Comparison of ENCODE assay signal across 1 cellular context in the genomic region with DNA sequence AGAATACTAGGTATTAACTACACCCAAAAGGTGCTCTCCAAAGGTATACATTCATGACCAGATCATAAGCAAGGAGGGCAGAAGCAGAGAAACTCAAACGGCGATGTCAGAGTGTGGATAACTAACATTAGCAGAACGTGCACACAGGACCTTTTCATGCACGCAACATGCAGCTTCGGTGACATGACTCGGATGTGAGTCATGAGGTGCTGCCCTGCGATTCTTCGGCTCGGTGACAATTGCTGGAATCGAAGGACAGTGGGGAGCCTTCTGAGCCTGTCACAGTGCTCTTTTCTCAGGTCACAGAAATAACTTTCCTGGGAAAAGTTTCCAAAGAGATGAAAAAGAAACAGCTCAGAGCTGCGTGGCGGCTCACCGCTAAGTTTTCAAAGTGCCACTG.
TF ChIP-seq lines count a peak whose summit lies in the region.

No MANE protein-coding gene starts in this region.

TF ChIP-seq in WTC11, 78 proteins besides CTCF, POLR2A, EP300 and RAD21 (continued from another document):
- TF ChIP-seq ZNF281 (CRISPR knock-in tag; IDR thresholded peaks at IDR 0.05) (no peak), SMAD4 (CRISPR knock-in tag; IDR thresholded peaks at IDR 0.05) (no peak)
TF ChIP-seq in WTC11: peak in this region for 0.
